16 cellular contexts compared by ENCODE assay signal in the genomic region with DNA sequence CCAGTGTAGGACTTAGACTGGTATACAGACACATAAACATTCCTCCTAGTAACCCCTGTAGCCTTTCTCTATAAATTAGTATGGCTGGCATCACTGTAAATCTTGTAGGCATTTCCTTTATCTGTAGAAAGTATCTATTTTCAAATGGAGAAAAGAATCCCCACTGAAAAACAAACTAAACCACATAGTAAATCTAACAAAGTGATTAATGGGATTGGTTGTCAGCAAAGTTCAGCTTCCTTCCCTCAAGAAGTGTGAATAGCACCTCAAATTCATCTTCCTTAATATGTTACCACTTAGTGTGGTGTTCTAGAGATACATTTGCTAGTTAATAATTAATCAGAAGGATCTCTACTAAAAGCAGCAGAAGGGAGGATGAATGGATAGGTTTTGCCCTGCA.
DNase-seq lines count a peak whose midpoint lies in the region; ATAC-seq, FAIRE-seq and TF ChIP-seq lines count a peak whose summit lies in the region.
"Had no signal": no experiment of that assay in that cellular context is flagged by ENCODE, and none has a peak within 500 bp of the region (broad histone marks: within the 10 kb centered on the region; RNA-seq: fewer than 3 reads in every experiment).

No MANE protein-coding gene starts in this region.

- no peak for TF ChIP-seq RAD21 in A549 (conservative IDR thresholded peaks at IDR 0.05 in 1 of 2, IDR thresholded peaks at IDR 0.05 in 1 of 2)

- no peak for TF ChIP-seq CTCF in A549 (IDR thresholded peaks at IDR 0.05)

- H3K4me2 ChIP-seq in A549: 0 out of 3 replicates have a peak overlapping the region, but pooled peaks have one; percentile 23
- H3K4me2 ChIP-seq: GM23338 had no signal

- H3K9me3 ChIP-seq in A549: no peaks in the 10 kb centered on the region
- H3K9me3 ChIP-seq in SJCRH30 (replicated peaks): no peaks in the 10 kb centered on the region
- H3K9me3 ChIP-seq: BE2C had no signal

- CTCF ChIA-PET in A549 (lab: Yijun Ruan, JAX): interaction anchor here (1.6 kb wide), 1 partner anchor 11 kb away, joined by 3 read pairs; no protein-coding TSS in a partner anchor

- DNase-seq in A549 (ENCODE audit: low read depth in 1 of 2, low spot score in 1 of 2) (no peak), DMS53 treated with DMSO at 0.1 percent for 48 hours (lab: John Stamatoyannopoulos, UW; ENCODE audit: unreplicated experiment) (peak; percentile 73), M059J (ENCODE audit: low read depth) (peak; percentile 35), kidney tubule cell (ENCODE audit: low spot score) (peak; percentile 42), left colon (no peak), SJCRH30 (no peak), RPMI8226 (no peak)
- DNase-seq: BE2C; CD4-positive, alpha-beta memory T cell; H7 had no signal

- no peaks in the 10 kb centered on the region for H3K27me3 ChIP-seq in SJCRH30
- H3K27me3 ChIP-seq: BE2C had no signal

- ATAC-seq in A549: no peak
- no peak for ATAC-seq in left colon
- ATAC-seq in HG03520 (IDR thresholded peaks at IDR 0.05; ENCODE audit: unreplicated experiment): no peak
- ATAC-seq: GM12878, GM23338 had no signal

- FAIRE-seq in A549 (lab: Jason Lieb, UNC): no peak
- FAIRE-seq: D721Med, GM12878, GM18507 had no signal

- H3K36me3 ChIP-seq in SJCRH30: no peaks in the 10 kb centered on the region
- H3K36me3 ChIP-seq: BE2C had no signal

- H3K4me3 ChIP-seq in A549: no peak overlapping the region
- no peak overlapping the region for H3K4me3 ChIP-seq in SJCRH30
- H3K4me3 ChIP-seq: GM12878, GM23338 had no signal

- POLR2A ChIA-PET in A549 (lab: Yijun Ruan, JAX): no interaction called here

- no peak for TF ChIP-seq EP300 in A549 (IDR thresholded peaks at IDR 0.05)

- no peak overlapping the region for H3K27ac ChIP-seq in A549
- H3K27ac ChIP-seq in SJCRH30: no peak overlapping the region
- H3K27ac ChIP-seq: C4-2B had no signal

- H3K4me1 ChIP-seq in A549 (peaks cover 22% of the 10 kb centered on the region; the same call in 2 of the 3 replicates), SJCRH30 (no peaks in the 10 kb centered on the region)
- H3K4me1 ChIP-seq: BE2C had no signal

- TF ChIP-seq POLR2A in A549 (IDR thresholded peaks at IDR 0.05; ENCODE audit: low read length): no peak

- intact Hi-C loops in left colon (cut with DNase I, micrococcal nuclease): no loop called here

TF ChIP-seq in A549, 52 proteins besides CTCF, POLR2A, EP300 and RAD21:
- no peak for TF ChIP-seq CEBPB (IDR thresholded peaks at IDR 0.05)
- TF ChIP-seq RCOR1 (IDR thresholded peaks at IDR 0.05; ENCODE audit: low read depth, low read length): no peak
- no peak for TF ChIP-seq HOXA7 (CRISPR knock-in tag; IDR thresholded peaks at IDR 0.05)
- no peak for TF ChIP-seq JUN (IDR thresholded peaks at IDR 0.05)
- TF ChIP-seq FOXS1 (CRISPR knock-in tag; IDR thresholded peaks at IDR 0.05): no peak
- TF ChIP-seq BHLHE40 (IDR thresholded peaks at IDR 0.05; ENCODE audit: low read depth, low read length): no peak

Comparison
In these comparisons a context has a peak if more than half of its experiments do, and no peak if none do; other contexts are left out.
1. DNase-seq: peak in DMS53 treated with DMSO at 0.1 percent for 48 hours (single experiment), M059J (single experiment) and kidney tubule cell (single experiment); none in A549 (0 of 2), left colon (0 of 2), SJCRH30 (0 of 2) and RPMI8226 (single experiment).